Comparison of ENCODE assay signal across 8 cellular contexts in genomic region chr3:13419356-13420050, GRCh38. TPM values are rescaled to one million over a fixed set of nuclear protein-coding genes. Genes with fewer than 3 reads are reported as not detected.
DNase-seq lines count a peak whose midpoint lies in the region; ATAC-seq and TF ChIP-seq lines count a peak whose summit lies in the region.

No MANE protein-coding gene starts in this region.

- intact Hi-C loops in body of pancreas (cut with DNase I) = no loop called here

- DNase-seq in CD1c-positive myeloid dendritic cell (ENCODE audit: extremely low spot score) (peak; percentile 66), T-helper 22 cell (ENCODE audit: low read depth) (peak; percentile 39), body of pancreas (peak; percentile 52 to 65 (median 60)), kidney epithelial cell (ENCODE audit: low read depth) (no peak), SKM-1 (lab: John Stamatoyannopoulos, UW; ENCODE audit: unreplicated experiment) (no peak)
- DNase-seq in stimulated activated CD4-positive, alpha-beta T cell treated with anti-CD3 and anti-CD28 coated beads, Interleukin-1b, Interleukin-23, amount 100 ng/mL, for 24 hours (ENCODE audit: low read depth in 4 of 4, low spot score in 1 of 4) = peak; percentile 21 to 32 (median 27)

- H3K36me3 ChIP-seq in body of pancreas (replicated peaks in 1 of 2; ENCODE audit: insufficient read depth in 1 of 2, low read depth in 2 of 2) (no peaks in the 10 kb centered on the region), kidney epithelial cell (ENCODE audit: control insufficient read depth, insufficient read depth, low read length) (no peaks in the 10 kb centered on the region)

- H3K4me3 ChIP-seq in body of pancreas (peak overlapping the region; percentile 41 to 66), kidney epithelial cell (ENCODE audit: low read depth, low read length) (peak overlapping the region; percentile 59)

- peak; percentile 13 to 28 (median 19) for TF ChIP-seq POLR2A in body of pancreas (IDR thresholded peaks at IDR 0.05)

- 1% methylated on average over 61 of the region's 74 CpGs; no CpG with 5 or more reads in 1 of the 2 donors for WGBS in body of pancreas, 2 donors

- peak; percentile 38 for ATAC-seq in GM19467 (IDR thresholded peaks at IDR 0.05; ENCODE audit: unreplicated experiment)
- peak; percentile 37 for ATAC-seq in HG03571 (IDR thresholded peaks at IDR 0.05; ENCODE audit: unreplicated experiment)
- ATAC-seq in body of pancreas = peak; percentile 72

- no peaks in the 10 kb centered on the region for H3K9me3 ChIP-seq in body of pancreas

- H3K27ac ChIP-seq in body of pancreas = peak overlapping the region; percentile 55 to 73 (median 64)

- peaks cover 38% of the 10 kb centered on the region for H3K4me1 ChIP-seq in body of pancreas

- no peaks in the 10 kb centered on the region for H3K27me3 ChIP-seq in body of pancreas
- H3K27me3 ChIP-seq in kidney epithelial cell (ENCODE audit: control insufficient read depth, insufficient read depth, low read length) = no peaks in the 10 kb centered on the region

- peak in 4 of 7 experiments; percentile 9 to 31 (median 19) for TF ChIP-seq CTCF in body of pancreas (IDR thresholded peaks at IDR 0.05)
- no peak for TF ChIP-seq CTCF in kidney epithelial cell (IDR thresholded peaks at IDR 0.05; ENCODE audit: insufficient read depth, low read length, poor library complexity, severe bottlenecking)

RNA-seq across cellular contexts. Expression of gene NUP210, which starts 0.6 kb away (rescaled TPM):
- total RNA-seq in body of pancreas (10 to 100 TPM; 16.3 to 19.1 TPM), kidney epithelial cell (36.2 and 43.3 TPM in 2 replicates)

Comparison
In these comparisons a context has a peak if more than half of its experiments do, and no peak if none do; other contexts are left out.
1. DNase-seq: peak in CD1c-positive myeloid dendritic cell (single experiment), T-helper 22 cell (single experiment), body of pancreas (4 of 4) and stimulated activated CD4-positive, alpha-beta T cell treated with anti-CD3 and anti-CD28 coated beads, Interleukin-1b, Interleukin-23, amount 100 ng/mL, for 24 hours (4 of 4); none in kidney epithelial cell (single experiment) and SKM-1 (single experiment).
2. Peak in every context shown above with its lines, with median percentiles within 50 percentile points of each other: ATAC-seq.